In genomic region chr11:46336781-46337180, GRCh38 we compare ENCODE assay signal across 1 cellular context.
TF ChIP-seq lines count a peak whose summit lies in the region.

No MANE protein-coding gene starts in this region.

TF ChIP-seq in K562, 482 proteins besides CTCF, POLR2A, EP300 and RAD21 (continued from another document and continues in another):
- TF ChIP-seq KDM1A (IDR thresholded peaks at IDR 0.05) (peak; percentile 89 to 90), ZNF41 (CRISPR knock-in tag; conservative IDR thresholded peaks at IDR 0.05) (no peak), SMARCB1 (IDR thresholded peaks at IDR 0.05; ENCODE audit: insufficient read length, low read depth) (no peak), IRF9 (tag; IDR thresholded peaks at IDR 0.05) (peak; percentile 40; the same call in 1 of the 2 replicates), MAZ (CRISPR knock-in tag; conservative IDR thresholded peaks at IDR 0.05 in 1 of 2, IDR thresholded peaks at IDR 0.05 in 1 of 2) (peak in 1 of 2 experiments; percentile 80; a peak in 2 of 4 replicates), ZNF253 (CRISPR knock-in tag; conservative IDR thresholded peaks at IDR 0.05) (no peak), CHAMP1 (IDR thresholded peaks at IDR 0.05) (no peak), PCBP1 (IDR thresholded peaks at IDR 0.05; ENCODE audit: low read depth, low read length, poor library complexity, severe bottlenecking) (no peak), SNIP1 (IDR thresholded peaks at IDR 0.05; ENCODE audit: low read depth) (no peak), TEAD1 (CRISPR knock-in tag; IDR thresholded peaks at IDR 0.05) (peak; percentile 97), RNF219 (CRISPR knock-in tag; IDR thresholded peaks at IDR 0.05) (no peak), ARID1B (IDR thresholded peaks at IDR 0.05) (peak; percentile 78), ZNF408 (CRISPR knock-in tag; IDR thresholded peaks at IDR 0.05; ENCODE audit: low read depth) (no peak), MYNN (IDR thresholded peaks at IDR 0.05) (0 out of 2 replicates have a peak, but pooled peaks have one; percentile 21), MYNN (CRISPR knock-in tag; IDR thresholded peaks at IDR 0.05) (no peak), NCOR1 (IDR thresholded peaks at IDR 0.05) (peak; percentile 59), SMARCC2 (IDR thresholded peaks at IDR 0.05; ENCODE audit: low read depth) (peak; percentile 62; the same call in 1 of the 2 replicates), RUNX1 (IDR thresholded peaks at IDR 0.05; ENCODE audit: low read depth) (peak; percentile 86; the same call in 1 of the 2 replicates), ETV5 (CRISPR knock-in tag; IDR thresholded peaks at IDR 0.05; ENCODE audit: low read depth) (no peak), ZNF561 (CRISPR knock-in tag; conservative IDR thresholded peaks at IDR 0.05) (no peak), CC2D1A (IDR thresholded peaks at IDR 0.05) (peak; percentile 5; the same call in 1 of the 2 replicates), MIER1 (IDR thresholded peaks at IDR 0.05; ENCODE audit: low read depth) (no peak), BCL6 (CRISPR knock-in tag; IDR thresholded peaks at IDR 0.05) (no peak), KLF16 (IDR thresholded peaks at IDR 0.05) (peak; percentile 85), MLLT1 (IDR thresholded peaks at IDR 0.05) (peak in 1 of 2 experiments; percentile 94; a peak in 2 of 4 replicates), HDGF (IDR thresholded peaks at IDR 0.05) (no peak), RREB1 (CRISPR knock-in tag; IDR thresholded peaks at IDR 0.05) (no peak), ZNF12 (CRISPR knock-in tag; IDR thresholded peaks at IDR 0.05) (no peak), TRIM24 (IDR thresholded peaks at IDR 0.05) (peak in 1 of 2 experiments; percentile 72; a peak in 1 of 4 replicates), ZNF184 (CRISPR knock-in tag; IDR thresholded peaks at IDR 0.05) (no peak), WHSC1 (IDR thresholded peaks at IDR 0.05; ENCODE audit: low read length) (no peak), NFE2 (IDR thresholded peaks at IDR 0.05; ENCODE audit: low read depth) (peak; percentile 30; the same call in 1 of the 2 replicates), SMARCA4 (IDR thresholded peaks at IDR 0.05) (peak; percentile 77; the same call in 1 of the 2 replicates), RNF2 (IDR thresholded peaks at IDR 0.05) (peak; percentile 92), ZNF444 (CRISPR knock-in tag; IDR thresholded peaks at IDR 0.05) (no peak), HLTF (IDR thresholded peaks at IDR 0.05) (no peak), GATAD2A (IDR thresholded peaks at IDR 0.05) (no peak), POU5F1 (IDR thresholded peaks at IDR 0.05; ENCODE audit: borderline replicate concordance, low read depth, low read length, partially characterized antibody) (no peak), FOS (IDR thresholded peaks at IDR 0.05; ENCODE audit: extremely low read depth, insufficient read length) (no peak)
- TF ChIP-seq, protein P1, sequence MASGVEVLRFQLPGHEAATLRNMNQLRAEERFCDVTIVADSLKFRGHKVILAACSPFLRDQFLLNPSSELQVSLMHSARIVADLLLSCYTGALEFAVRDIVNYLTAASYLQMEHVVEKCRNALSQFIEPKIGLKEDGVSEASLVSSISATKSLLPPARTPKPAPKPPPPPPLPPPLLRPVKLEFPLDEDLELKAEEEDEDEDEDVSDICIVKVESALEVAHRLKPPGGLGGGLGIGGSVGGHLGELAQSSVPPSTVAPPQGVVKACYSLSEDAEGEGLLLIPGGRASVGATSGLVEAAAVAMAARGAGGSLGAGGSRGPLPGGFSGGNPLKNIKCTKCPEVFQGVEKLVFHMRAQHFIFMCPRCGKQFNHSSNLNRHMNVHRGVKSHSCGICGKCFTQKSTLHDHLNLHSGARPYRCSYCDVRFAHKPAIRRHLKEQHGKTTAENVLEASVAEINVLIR (CRISPR knock-in tag; IDR thresholded peaks at IDR 0.05), result peak; percentile 39; the same call in 1 of the 2 replicates
- TF ChIP-seq, protein P2, sequence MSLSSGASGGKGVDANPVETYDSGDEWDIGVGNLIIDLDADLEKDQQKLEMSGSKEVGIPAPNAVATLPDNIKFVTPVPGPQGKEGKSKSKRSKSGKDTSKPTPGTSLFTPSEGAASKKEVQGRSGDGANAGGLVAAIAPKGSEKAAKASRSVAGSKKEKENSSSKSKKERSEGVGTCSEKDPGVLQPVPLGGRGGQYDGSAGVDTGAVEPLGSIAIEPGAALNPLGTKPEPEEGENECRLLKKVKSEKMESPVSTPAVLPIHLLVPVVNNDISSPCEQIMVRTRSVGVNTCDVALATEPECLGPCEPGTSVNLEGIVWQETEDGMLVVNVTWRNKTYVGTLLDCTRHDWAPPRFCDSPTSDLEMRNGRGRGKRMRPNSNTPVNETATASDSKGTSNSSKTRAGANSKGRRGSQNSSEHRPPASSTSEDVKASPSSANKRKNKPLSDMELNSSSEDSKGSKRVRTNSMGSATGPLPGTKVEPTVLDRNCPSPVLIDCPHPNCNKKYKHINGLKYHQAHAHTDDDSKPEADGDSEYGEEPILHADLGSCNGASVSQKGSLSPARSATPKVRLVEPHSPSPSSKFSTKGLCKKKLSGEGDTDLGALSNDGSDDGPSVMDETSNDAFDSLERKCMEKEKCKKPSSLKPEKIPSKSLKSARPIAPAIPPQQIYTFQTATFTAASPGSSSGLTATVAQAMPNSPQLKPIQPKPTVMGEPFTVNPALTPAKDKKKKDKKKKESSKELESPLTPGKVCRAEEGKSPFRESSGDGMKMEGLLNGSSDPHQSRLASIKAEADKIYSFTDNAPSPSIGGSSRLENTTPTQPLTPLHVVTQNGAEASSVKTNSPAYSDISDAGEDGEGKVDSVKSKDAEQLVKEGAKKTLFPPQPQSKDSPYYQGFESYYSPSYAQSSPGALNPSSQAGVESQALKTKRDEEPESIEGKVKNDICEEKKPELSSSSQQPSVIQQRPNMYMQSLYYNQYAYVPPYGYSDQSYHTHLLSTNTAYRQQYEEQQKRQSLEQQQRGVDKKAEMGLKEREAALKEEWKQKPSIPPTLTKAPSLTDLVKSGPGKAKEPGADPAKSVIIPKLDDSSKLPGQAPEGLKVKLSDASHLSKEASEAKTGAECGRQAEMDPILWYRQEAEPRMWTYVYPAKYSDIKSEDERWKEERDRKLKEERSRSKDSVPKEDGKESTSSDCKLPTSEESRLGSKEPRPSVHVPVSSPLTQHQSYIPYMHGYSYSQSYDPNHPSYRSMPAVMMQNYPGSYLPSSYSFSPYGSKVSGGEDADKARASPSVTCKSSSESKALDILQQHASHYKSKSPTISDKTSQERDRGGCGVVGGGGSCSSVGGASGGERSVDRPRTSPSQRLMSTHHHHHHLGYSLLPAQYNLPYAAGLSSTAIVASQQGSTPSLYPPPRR (CRISPR knock-in tag; IDR thresholded peaks at IDR 0.05; ENCODE audit: borderline replicate concordance), result 0 out of 2 replicates have a peak, but pooled peaks have one; percentile 51
- TF ChIP-seq, protein P3, sequence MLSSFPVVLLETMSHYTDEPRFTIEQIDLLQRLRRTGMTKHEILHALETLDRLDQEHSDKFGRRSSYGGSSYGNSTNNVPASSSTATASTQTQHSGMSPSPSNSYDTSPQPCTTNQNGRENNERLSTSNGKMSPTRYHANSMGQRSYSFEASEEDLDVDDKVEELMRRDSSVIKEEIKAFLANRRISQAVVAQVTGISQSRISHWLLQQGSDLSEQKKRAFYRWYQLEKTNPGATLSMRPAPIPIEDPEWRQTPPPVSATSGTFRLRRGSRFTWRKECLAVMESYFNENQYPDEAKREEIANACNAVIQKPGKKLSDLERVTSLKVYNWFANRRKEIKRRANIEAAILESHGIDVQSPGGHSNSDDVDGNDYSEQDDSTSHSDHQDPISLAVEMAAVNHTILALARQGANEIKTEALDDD (IDR thresholded peaks at IDR 0.05), result no peak; the same call in 1 of the 2 replicates
